ENCODE assay signal across 14 cellular contexts in genomic region chr1:35172022-35172421, GRCh38. TPM values are rescaled to one million over a fixed set of nuclear protein-coding genes. Genes with fewer than 3 reads are reported as not detected.
DNase-seq lines count a peak whose midpoint lies in the region; ATAC-seq and TF ChIP-seq lines count a peak whose summit lies in the region.
"Had no signal": no experiment of that assay in that cellular context is flagged by ENCODE, and none has a peak within 500 bp of the region (broad histone marks: within the 10 kb centered on the region; RNA-seq: fewer than 3 reads in every experiment).

No MANE protein-coding gene starts in this region.

- H3K36me3 Mint-ChIP-seq in activated T-cell treated with anti-CD3 and anti-CD28 coated beads, Interleukin-2, amount 50 U/mL, for 72 hours (ENCODE audit: insufficient read depth in 2 of 2), result peaks cover 1 to 17% of the 10 kb centered on the region in 2 donors
- H3K36me3 Mint-ChIP-seq in activated T-cell treated with anti-CD3 and anti-CD28 coated beads, Interleukin-2, amount 50 U/mL, for 4 hours (ENCODE audit: insufficient read depth), result peaks cover 14% of the 10 kb centered on the region
- H3K36me3 Mint-ChIP-seq in neural crest cell (ENCODE audit: low read depth), result peaks cover 12% of the 10 kb centered on the region

- DNase-seq in activated T-cell treated with anti-CD3 and anti-CD28 coated beads, Interleukin-2, amount 50 U/mL, for 72 hours, result no peak
- DNase-seq in activated T-cell treated with anti-CD3 and anti-CD28 coated beads, Interleukin-2, amount 50 U/mL, for 4 hours, result no peak
- no peak for DNase-seq in left colon
- DNase-seq in neural crest cell (ENCODE audit: low read depth, low spot score), result no peak
- no peak for DNase-seq in NCI-H524 (lab: John Stamatoyannopoulos, UW)
- DNase-seq in NCI-H146 (lab: John Stamatoyannopoulos, UW), result no peak
- no peak for DNase-seq in AG20443 (ENCODE audit: low spot score)
- DNase-seq: Caco-2; CD8-positive, alpha-beta memory T cell; DND-41; GDM1; KBM-7 had no signal

- H3K4me3 Mint-ChIP-seq in activated T-cell treated with anti-CD3 and anti-CD28 coated beads, Interleukin-2, amount 50 U/mL, for 72 hours, result no peak overlapping the region
- no peak overlapping the region for H3K4me3 Mint-ChIP-seq in activated T-cell treated with anti-CD3 and anti-CD28 coated beads, Interleukin-2, amount 50 U/mL, for 4 hours
- H3K4me3 Mint-ChIP-seq in neural crest cell, result peak overlapping the region; percentile 64
- H3K4me3 Mint-ChIP-seq: CD14-positive monocyte; CD8-positive, alpha-beta memory T cell had no signal

- no peaks in the 10 kb centered on the region for H3K27me3 Mint-ChIP-seq in activated T-cell treated with anti-CD3 and anti-CD28 coated beads, Interleukin-2, amount 50 U/mL, for 72 hours (ENCODE audit: low read depth)
- H3K27me3 Mint-ChIP-seq in activated T-cell treated with anti-CD3 and anti-CD28 coated beads, Interleukin-2, amount 50 U/mL, for 4 hours (ENCODE audit: low read depth), result no peaks in the 10 kb centered on the region
- peaks cover 5% of the 10 kb centered on the region for H3K27me3 Mint-ChIP-seq in neural crest cell (ENCODE audit: low read depth)
- H3K27me3 Mint-ChIP-seq: CD8-positive, alpha-beta memory T cell had no signal

- intact Hi-C loops in left colon (cut with DNase I, micrococcal nuclease), result no loop called here

- TF ChIP-seq EP300 in Ishikawa (IDR thresholded peaks at IDR 0.05; ENCODE audit: borderline replicate concordance), result no peak

- no peak overlapping the region for H3K27ac Mint-ChIP-seq in activated T-cell treated with anti-CD3 and anti-CD28 coated beads, Interleukin-2, amount 50 U/mL, for 72 hours
- H3K27ac Mint-ChIP-seq in neural crest cell (ENCODE audit: unreplicated experiment), result no peak overlapping the region
- H3K27ac Mint-ChIP-seq: CD14-positive monocyte had no signal

- peaks cover 5% of the 10 kb centered on the region for H3K4me1 Mint-ChIP-seq in activated T-cell treated with anti-CD3 and anti-CD28 coated beads, Interleukin-2, amount 50 U/mL, for 72 hours (ENCODE audit: low read depth)
- H3K4me1 Mint-ChIP-seq in activated T-cell treated with anti-CD3 and anti-CD28 coated beads, Interleukin-2, amount 50 U/mL, for 4 hours (ENCODE audit: low read depth), result peaks cover 3% of the 10 kb centered on the region
- H3K4me1 Mint-ChIP-seq in neural crest cell, result no peaks in the 10 kb centered on the region
- H3K4me1 Mint-ChIP-seq: CD14-positive monocyte had no signal

- ATAC-seq in activated T-cell treated with anti-CD3 and anti-CD28 coated beads, Interleukin-2, amount 50 U/mL, for 72 hours (replicated peaks in 1 of 2), result peak; percentile 6 to 19
- ATAC-seq in activated T-cell treated with anti-CD3 and anti-CD28 coated beads, Interleukin-2, amount 50 U/mL, for 4 hours, result no peak
- ATAC-seq in left colon, result peak; percentile 11

- TF ChIP-seq CTCF in neural crest cell (conservative IDR thresholded peaks at IDR 0.05), result no peak

- TF ChIP-seq RAD21 in Ishikawa (IDR thresholded peaks at IDR 0.05; ENCODE audit: low read depth), result no peak

- H3K9me3 Mint-ChIP-seq in activated T-cell treated with anti-CD3 and anti-CD28 coated beads, Interleukin-2, amount 50 U/mL, for 72 hours, result no peaks in the 10 kb centered on the region
- H3K9me3 Mint-ChIP-seq in activated T-cell treated with anti-CD3 and anti-CD28 coated beads, Interleukin-2, amount 50 U/mL, for 4 hours, result no peaks in the 10 kb centered on the region
- H3K9me3 Mint-ChIP-seq in neural crest cell, result peaks cover 2% of the 10 kb centered on the region
- H3K9me3 Mint-ChIP-seq: CD14-positive monocyte; CD8-positive, alpha-beta memory T cell had no signal

TF ChIP-seq in Ishikawa, 13 proteins besides CTCF, POLR2A, EP300 and RAD21:
- TF ChIP-seq TAF1 (IDR thresholded peaks at IDR 0.05; ENCODE audit: low read depth) (no peak), NFIC (IDR thresholded peaks at IDR 0.05) (0 out of 2 replicates have a peak, but pooled peaks have one; percentile 3)

RNA-seq across cellular contexts. Expression of gene SFPQ, which starts 20.9 kb away (rescaled TPM):
- 100 to 1,000 TPM; 288 to 297 TPM for total RNA-seq in activated T-cell treated with anti-CD3 and anti-CD28 coated beads, Interleukin-2, amount 50 U/mL, for 72 hours
- total RNA-seq in activated T-cell treated with anti-CD3 and anti-CD28 coated beads, Interleukin-2, amount 50 U/mL, for 4 hours, result 100 to 1,000 TPM; 462 to 466 (median 464) TPM
- total RNA-seq in left colon (100 to 1,000 TPM; 139 to 170 TPM), neural crest cell (644 and 666 TPM in 2 replicates)

Comparison
In these comparisons a context has a peak if more than half of its experiments do, and no peak if none do; other contexts are left out.
1. ATAC-seq: peak in activated T-cell treated with anti-CD3 and anti-CD28 coated beads, Interleukin-2, amount 50 U/mL, for 72 hours (2 of 2) and left colon (single experiment); none in activated T-cell treated with anti-CD3 and anti-CD28 coated beads, Interleukin-2, amount 50 U/mL, for 4 hours (0 of 2).